ENCODE assay signal across 8 cellular contexts in genomic region chr1:115643219-115643618, GRCh38. TPM values are rescaled to one million over a fixed set of nuclear protein-coding genes. Genes with fewer than 3 reads are reported as not detected.
A peak's percentile ranks its signal among the peaks of the same experiment; 100 is the strongest.
DNase-seq lines count a peak whose midpoint lies in the region; ATAC-seq and TF ChIP-seq lines count a peak whose summit lies in the region.

No MANE protein-coding gene starts in this region.

- DNase-seq in GM12864 (ENCODE audit: low read depth) (no peak), Panc1 (ENCODE audit: low read depth, low spot score) (no peak), esophagus squamous epithelium (lab: John Stamatoyannopoulos, UW) (no peak), GM10248 (ENCODE audit: extremely low spot score) (no peak), NCI-H1694 (lab: John Stamatoyannopoulos, UW) (no peak), COLO829 (ENCODE audit: low spot score) (no peak)

- in situ Hi-C loops in Panc1 (cut with HindIII; ENCODE audit: low pct_unique_long_range_greater_than_20kb, low sequenced_read_pairs): no loop called here

- TF ChIP-seq POLR2A in esophagus squamous epithelium (IDR thresholded peaks at IDR 0.05): no peak

- H3K9me3 ChIP-seq in Panc1 (ENCODE audit: control insufficient read depth, insufficient read depth, low read depth, low read length) (no peaks in the 10 kb centered on the region), esophagus squamous epithelium (peaks cover 0 to 11% (median 4%) of the 10 kb centered on the region in 3 donors)

- no TSS peak for BruUV-seq in Panc1 (replicated peaks; lab: Mats Ljungman, UMichigan)

- intact Hi-C loops in Panc1 (cut with micrococcal nuclease; ENCODE audit: unreplicated experiment): no loop called here
- intact Hi-C loops in esophagus squamous epithelium (cut with DNase I): no loop called here

- no peak overlapping the region for H3K9ac ChIP-seq in rectal smooth muscle tissue (ENCODE audit: low read length)

- TF ChIP-seq CTCF in GM12864 (IDR thresholded peaks at IDR 0.05; ENCODE audit: low read depth, low read length, missing control alignments): no peak
- no peak for TF ChIP-seq CTCF in Panc1 (IDR thresholded peaks at IDR 0.05)
- TF ChIP-seq CTCF in esophagus squamous epithelium (IDR thresholded peaks at IDR 0.05): no peak
- TF ChIP-seq CTCF in GM10248 (IDR thresholded peaks at IDR 0.05; ENCODE audit: control extremely low read depth, extremely low read depth, low read depth, missing control alignments): no peak

- CTCF ChIA-PET in Panc1 (lab: Charles Lee) (no interaction called here), GM10248 (lab: Yijun Ruan, JAX) (interaction anchor here (0.9 to 1.8 kb wide), 4 partner anchors 35 to 63 kb away, joined by 3 to 5 read pairs (median 4); no protein-coding TSS in a partner anchor)

- 21 to 30% methylated on average over 4 of the region's 4 CpGs for WGBS in esophagus squamous epithelium, 2 donors

- H3K27ac ChIP-seq in Panc1 (ENCODE audit: low read length) (peak overlapping the region; percentile 69), esophagus squamous epithelium (peak overlapping the region; percentile 85 to 89 (median 86)), rectal smooth muscle tissue (ENCODE audit: low read depth, low read length) (peak overlapping the region; percentile 83)

- H3K27me3 ChIP-seq in Panc1 (ENCODE audit: control insufficient read depth, insufficient read depth, low read length): no peaks in the 10 kb centered on the region
- peaks cover 0 to 4% (median 0%) of the 10 kb centered on the region in 4 donors for H3K27me3 ChIP-seq in esophagus squamous epithelium
- no peaks in the 10 kb centered on the region for H3K27me3 ChIP-seq in rectal smooth muscle tissue (ENCODE audit: control insufficient read depth, insufficient read depth, low read length)

- ATAC-seq in Panc1 (no peak), HG03097 (IDR thresholded peaks at IDR 0.05; ENCODE audit: low FRiP score, unreplicated experiment) (no peak)

- peaks cover 14% of the 10 kb centered on the region for H3K4me1 ChIP-seq in Panc1 (ENCODE audit: control insufficient read depth, insufficient read depth, low read length)
- H3K4me1 ChIP-seq in esophagus squamous epithelium: peaks cover 0 to 56% (median 13%) of the 10 kb centered on the region in 3 donors
- peaks cover 13% of the 10 kb centered on the region for H3K4me1 ChIP-seq in rectal smooth muscle tissue (ENCODE audit: control insufficient read depth, insufficient read depth, low read length)

- H3K36me3 ChIP-seq in Panc1 (ENCODE audit: control insufficient read depth, insufficient read depth, low read length): no peaks in the 10 kb centered on the region
- H3K36me3 ChIP-seq in esophagus squamous epithelium: no peaks in the 10 kb centered on the region
- no peaks in the 10 kb centered on the region for H3K36me3 ChIP-seq in rectal smooth muscle tissue (ENCODE audit: control insufficient read depth, insufficient read depth, low read length)

- POLR2A ChIA-PET in Panc1 (lab: Charles Lee) (no interaction called here), GM10248 (lab: Yijun Ruan, JAX) (no interaction called here)

- H3K4me3 ChIP-seq in GM12864 (ENCODE audit: low read depth, low read length): peak overlapping the region; percentile 92
- H3K4me3 ChIP-seq in Panc1 (ENCODE audit: low read depth in 2 of 2, low read length in 2 of 2): peak overlapping the region; percentile 67 to 79
- H3K4me3 ChIP-seq in esophagus squamous epithelium: peak overlapping the region; percentile 74 to 94 (median 90)
- H3K4me3 ChIP-seq in rectal smooth muscle tissue (ENCODE audit: low read length): peak overlapping the region; percentile 90

RNA-seq across cellular contexts. Expression of gene VANGL1, which starts 1.4 kb away (rescaled TPM):
- total RNA-seq in Panc1 (2021; ENCODE audit: unreplicated experiment) (22.7 TPM), esophagus squamous epithelium (10 to 100 TPM; 14.3 to 20.4 (median 17.3) TPM)
- polyA plus RNA-seq in Panc1 (2012; ENCODE audit: insufficient read length): 18.2 TPM
